Comparison of ENCODE assay signal across 20 cellular contexts in genomic region chr1:218946147-218946546, GRCh38.
DNase-seq lines count a peak whose midpoint lies in the region; ATAC-seq, FAIRE-seq and TF ChIP-seq lines count a peak whose summit lies in the region.
"Had no signal": no experiment of that assay in that cellular context is flagged by ENCODE, and none has a peak within 500 bp of the region (broad histone marks: within the 10 kb centered on the region; RNA-seq: fewer than 3 reads in every experiment).

No MANE protein-coding gene starts in this region.

- in situ Hi-C loops in HepG2 (cut with HindIII; ENCODE audit: extremely low pct_ligation_motif_present, low pct_unique_long_range_greater_than_20kb), result no loop called here

- no peaks in the 10 kb centered on the region for H3K9me3 Mint-ChIP-seq in osteocyte (ENCODE audit: unreplicated experiment)

- FAIRE-seq in HepG2 (lab: Jason Lieb, UNC), result no peak
- FAIRE-seq: H54, HTR-8/SVneo, K562 had no signal

- no peak overlapping the region for H2AFZ ChIP-seq in HepG2 (ENCODE audit: low read length)
- H2AFZ ChIP-seq: PC-9 had no signal

- H3K9ac ChIP-seq in HepG2 (ENCODE audit: insufficient read depth, low read depth, low read length), result no peak overlapping the region
- H3K9ac ChIP-seq: SK-N-SH had no signal

- ATAC-seq in HepG2 (no peak), right lobe of liver (no peak), HG02973 (IDR thresholded peaks at IDR 0.05; ENCODE audit: unreplicated experiment) (peak; percentile 67), HG02885 (IDR thresholded peaks at IDR 0.05; ENCODE audit: poor library complexity, unreplicated experiment) (no peak)
- ATAC-seq: K562 had no signal

- H3K27ac ChIP-seq in HepG2 (ENCODE audit: extremely low read length, insufficient read depth, low read length) (no peak overlapping the region), right lobe of liver (no peak overlapping the region)
- H3K27ac ChIP-seq: 22Rv1, PC-9 had no signal

- H3K27ac Mint-ChIP-seq in osteocyte (ENCODE audit: unreplicated experiment), result no peak overlapping the region

- H3K36me3 Mint-ChIP-seq in osteocyte (ENCODE audit: unreplicated experiment), result no peaks in the 10 kb centered on the region

- no peak for TF ChIP-seq CTCF in HepG2 (CRISPR knock-in tag; IDR thresholded peaks at IDR 0.05)
- TF ChIP-seq CTCF in right lobe of liver (IDR thresholded peaks at IDR 0.05), result no peak
- no peak for TF ChIP-seq CTCF in osteocyte (IDR thresholded peaks at IDR 0.05)

- intact Hi-C loops in HepG2 (cut with micrococcal nuclease; ENCODE audit: unreplicated experiment) (no loop called here), right lobe of liver (cut with DNase I) (no loop called here)

- H3K36me3 ChIP-seq in HepG2 (replicated peaks in 1 of 2; ENCODE audit: control insufficient read depth in 1 of 2, insufficient read depth in 2 of 2, low read length in 2 of 2) (no peaks in the 10 kb centered on the region), right lobe of liver (no peaks in the 10 kb centered on the region)

- POLR2A ChIA-PET in HepG2 (lab: Yijun Ruan, JAX), result no interaction called here

- peak; percentile 2 for DNase-seq in HepG2 (ENCODE audit: low spot score)
- no peak for DNase-seq in right lobe of liver
- DNase-seq in HT-29 (ENCODE audit: low spot score), result peak; percentile 40
- peak; percentile 47 for DNase-seq in renal cortical epithelial cell (ENCODE audit: low read depth)
- no peak for DNase-seq in osteocyte (ENCODE audit: extremely low spot score, unreplicated experiment)
- no peak for DNase-seq in CD1c-positive myeloid dendritic cell (ENCODE audit: extremely low spot score)
- DNase-seq: C1 segment of cervical spinal cord, NCI-H1105 treated with DMSO at 0.1 percent for 48 hours, NCI-H187, NCI-H446 treated with DMSO at 0.1 percent for 48 hours, NCI-H748 treated with DMSO at 0.1 percent for 48 hours, PC-9, Right ventricle myocardium superior, SK-N-SH had no signal

- no peaks in the 10 kb centered on the region for H3K27me3 ChIP-seq in HepG2 (ENCODE audit: control insufficient read depth in 1 of 2, insufficient read depth in 2 of 2, low read length in 2 of 2)
- H3K27me3 ChIP-seq in right lobe of liver, result no peaks in the 10 kb centered on the region

- WGBS in HepG2 (ENCODE audit: low lambda C conversion rate), result 0% methylated on average over 2 of the region's 2 CpGs
- WGBS in right lobe of liver (ENCODE audit: insufficient coverage, low coverage, low lambda C conversion rate, missing lambda C conversion rate), result 28% methylated on average over 2 of the region's 2 CpGs

- H3K4me1 Mint-ChIP-seq in osteocyte (ENCODE audit: unreplicated experiment), result peaks cover 3% of the 10 kb centered on the region

- H3K9me3 ChIP-seq in HepG2 (ENCODE audit: low read length) (no peaks in the 10 kb centered on the region), right lobe of liver (no peaks in the 10 kb centered on the region)
- H3K9me3 ChIP-seq: SK-N-SH had no signal

- TF ChIP-seq RAD21 in HepG2 (CRISPR knock-in tag; IDR thresholded peaks at IDR 0.05), result no peak

- CTCF ChIA-PET in HepG2 (lab: Yijun Ruan, JAX; ENCODE audit: low intra/inter-chr PET ratio, low total read pairs), result no interaction called here

- BruUV-seq in HepG2 (replicated peaks; lab: Mats Ljungman, UMichigan), result no TSS peak

- H4K20me1 ChIP-seq in HepG2 (ENCODE audit: insufficient read depth, low read length), result no peaks in the 10 kb centered on the region

- no peak overlapping the region for H3K4me2 ChIP-seq in HepG2 (ENCODE audit: low read depth, low read length)
- H3K4me2 ChIP-seq: SK-N-SH had no signal

- TF ChIP-seq POLR2A in HepG2 (IDR thresholded peaks at IDR 0.05; ENCODE audit: insufficient read depth in 1 of 2, low read depth in 2 of 2, low read length in 2 of 2) (no peak), right lobe of liver (IDR thresholded peaks at IDR 0.05) (no peak)

- H3K4me3 ChIP-seq in HepG2 (replicated peaks in 1 of 3; ENCODE audit: insufficient read depth in 1 of 3, low read depth in 2 of 3, low read length in 3 of 3), result no peak overlapping the region
- no peak overlapping the region for H3K4me3 ChIP-seq in right lobe of liver
- H3K4me3 ChIP-seq: K562, PC-9 had no signal

- H3K79me2 ChIP-seq in HepG2 (ENCODE audit: insufficient read depth, low read length), result no peaks in the 10 kb centered on the region

- TF ChIP-seq EP300 in HepG2 (IDR thresholded peaks at IDR 0.05; ENCODE audit: low read depth in 2 of 2, low read length in 2 of 2) (no peak), HepG2 (CRISPR knock-in tag; IDR thresholded peaks at IDR 0.05; ENCODE audit: borderline replicate concordance) (no peak)

- no peak overlapping the region for H3K4me3 Mint-ChIP-seq in osteocyte (ENCODE audit: unreplicated experiment)

- H3K27me3 Mint-ChIP-seq in osteocyte (ENCODE audit: unreplicated experiment), result no peaks in the 10 kb centered on the region

- H3K4me1 ChIP-seq in HepG2 (ENCODE audit: insufficient read depth, low read length) (no peaks in the 10 kb centered on the region), right lobe of liver (no peaks in the 10 kb centered on the region)

TF ChIP-seq in HepG2, 621 proteins besides CTCF, POLR2A, EP300 and RAD21:
- TF ChIP-seq SRY (CRISPR knock-in tag; IDR thresholded peaks at IDR 0.05), result no peak
- TF ChIP-seq RARA (CRISPR knock-in tag; IDR thresholded peaks at IDR 0.05), result peak; percentile 41
- TF ChIP-seq HNRNPK (IDR thresholded peaks at IDR 0.05; ENCODE audit: low read depth, low read length, poor library complexity, severe bottlenecking), result no peak
- no peak for TF ChIP-seq ZNF614 (CRISPR knock-in tag; IDR thresholded peaks at IDR 0.05; ENCODE audit: borderline replicate concordance)

Comparison
In these comparisons a context has a peak if more than half of its experiments do, and no peak if none do; other contexts are left out.
1. DNase-seq: peak in HepG2 (single experiment), HT-29 (single experiment) and renal cortical epithelial cell (single experiment); none in right lobe of liver (0 of 3), osteocyte (single experiment) and CD1c-positive myeloid dendritic cell (single experiment).